12 cellular contexts compared by ENCODE assay signal in genomic region chr12:105469182-105469581, GRCh38.
"Had no signal": no experiment of that assay in that cellular context is flagged by ENCODE, and none has a peak within 500 bp of the region (broad histone marks: within the 10 kb centered on the region; RNA-seq: fewer than 3 reads in every experiment).

No MANE protein-coding gene starts in this region.

- H3K4me3 ChIP-seq: hepatocyte, lung, neural progenitor cell, ovary, stomach had no signal

- H3K79me2 ChIP-seq: hepatocyte had no signal

- H3K36me3 ChIP-seq: neural progenitor cell, ovary, stomach had no signal

- DNase-seq: activated CD4-positive, alpha-beta memory T cell treated with anti-CD3 and anti-CD28 coated beads for 36 hours; activated CD4-positive, alpha-beta T cell treated with anti-CD3 and anti-CD28 coated beads for 36 hours; activated T-cell treated with anti-CD3 and anti-CD28 coated beads for 4 hours; effector memory CD4-positive, alpha-beta T cell; naive B cell; ovary; stomach; T-helper 17 cell had no signal

- H3K27me3 ChIP-seq: hepatocyte, neural progenitor cell, ovary had no signal

- H3K9me3 ChIP-seq: ovary, stomach had no signal

- ATAC-seq: activated CD4-positive, alpha-beta T cell treated with anti-CD3 and anti-CD28 coated beads for 36 hours; T-helper 17 cell had no signal

- H3K4me1 ChIP-seq: stomach had no signal

- FAIRE-seq: urothelium cell line had no signal

- H3K9ac ChIP-seq: neural progenitor cell had no signal

- H3K27ac ChIP-seq: hepatocyte, neural progenitor cell, ovary, stomach had no signal

- H2AFZ ChIP-seq: hepatocyte, neural progenitor cell had no signal

- H3K4me2 ChIP-seq: hepatocyte, neural progenitor cell had no signal
